11 cellular contexts compared by ENCODE assay signal in the genomic region with DNA sequence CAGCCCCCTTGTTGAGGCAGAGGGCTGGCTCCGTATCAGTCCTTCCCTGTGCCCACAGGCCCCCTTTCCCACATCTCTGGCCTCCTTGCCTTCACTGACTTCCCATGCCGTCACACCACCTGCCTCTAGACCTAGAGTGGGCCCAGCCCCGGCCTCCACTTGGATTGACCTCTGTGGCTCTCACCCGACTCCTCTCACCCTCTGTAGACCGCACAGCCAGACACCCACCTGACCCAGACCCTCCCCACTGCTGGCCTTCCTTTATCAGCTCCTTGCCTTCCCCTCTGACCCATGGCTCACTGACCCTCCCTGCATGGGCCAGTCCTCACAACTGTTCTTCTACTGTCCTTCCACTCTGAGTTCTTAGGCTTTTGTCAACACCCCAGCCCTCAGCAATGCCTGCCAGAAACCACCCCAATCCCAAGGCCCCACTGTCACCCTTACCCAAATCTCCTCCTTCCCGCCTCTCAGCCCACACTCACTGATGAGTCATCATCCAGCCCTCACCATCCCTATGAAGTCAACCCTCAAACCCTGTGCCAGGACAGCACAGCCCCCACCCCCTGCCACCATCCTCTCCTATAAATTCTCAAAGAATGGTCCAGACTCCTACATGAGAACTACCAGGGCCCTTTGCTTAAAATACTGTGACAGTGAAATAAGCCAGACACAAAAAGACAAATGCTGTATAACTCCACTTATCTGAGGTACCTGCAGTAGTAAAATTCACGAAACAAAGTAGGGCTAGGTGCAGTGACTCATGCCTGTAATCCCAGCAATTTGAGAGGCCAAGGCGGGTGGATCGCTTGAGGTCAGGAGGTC. TPM values are rescaled to one million over a fixed set of nuclear protein-coding genes. Genes with fewer than 3 reads are reported as not detected.
DNase-seq lines count a peak whose midpoint lies in the region; ATAC-seq and TF ChIP-seq lines count a peak whose summit lies in the region.
"Had no signal": no experiment of that assay in that cellular context is flagged by ENCODE, and none has a peak within 500 bp of the region (broad histone marks: within the 10 kb centered on the region; RNA-seq: fewer than 3 reads in every experiment).

No MANE protein-coding gene starts in this region.

- no peaks in the 10 kb centered on the region for H3K4me1 Mint-ChIP-seq in CD8-positive, alpha-beta memory T cell
- peaks cover 9% of the 10 kb centered on the region for H3K4me1 Mint-ChIP-seq in chondrocyte (ENCODE audit: low read depth)
- no peaks in the 10 kb centered on the region for H3K4me1 Mint-ChIP-seq in nephron

- ATAC-seq in GM18520 (IDR thresholded peaks at IDR 0.05; ENCODE audit: unreplicated experiment) = no peak

- no peaks in the 10 kb centered on the region for H3K36me3 ChIP-seq in CD8-positive, alpha-beta memory T cell (ENCODE audit: insufficient read depth, low read length)

- intact Hi-C loops in dorsolateral prefrontal cortex (cut with DNase I) = no loop called here

- peak overlapping the region; percentile 43 for H3K27ac ChIP-seq in CD8-positive, alpha-beta memory T cell (ENCODE audit: low read depth, low read length)
- no peak overlapping the region for H3K27ac ChIP-seq in dorsolateral prefrontal cortex

- no peaks in the 10 kb centered on the region for H3K9me3 Mint-ChIP-seq in CD8-positive, alpha-beta memory T cell
- H3K9me3 Mint-ChIP-seq in chondrocyte (ENCODE audit: low read depth) (no peaks in the 10 kb centered on the region), nephron (no peaks in the 10 kb centered on the region)

- POLR2A ChIA-PET in CD8-positive, alpha-beta memory T cell (lab: Charles Lee) = no interaction called here

- CTCF ChIA-PET in CD8-positive, alpha-beta memory T cell (lab: Charles Lee) = no interaction called here

- TF ChIP-seq CTCF in chondrocyte (IDR thresholded peaks at IDR 0.05) (no peak), nephron (IDR thresholded peaks at IDR 0.05; ENCODE audit: unreplicated experiment in 3 of 3) (no peak), dorsolateral prefrontal cortex (IDR thresholded peaks at IDR 0.05 in 54 of 56, conservative IDR thresholded peaks at IDR 0.05 in 2 of 56; ENCODE audit: low read depth in 1 of 56, partially characterized antibody in 56 of 56) (no peak)

- H3K36me3 Mint-ChIP-seq in CD8-positive, alpha-beta memory T cell = peaks cover 0 to 3% (median 0%) of the 10 kb centered on the region in 3 donors
- no peaks in the 10 kb centered on the region for H3K36me3 Mint-ChIP-seq in chondrocyte (ENCODE audit: low read depth)
- H3K36me3 Mint-ChIP-seq in nephron (ENCODE audit: low read depth) = no peaks in the 10 kb centered on the region

- H3K4me3 ChIP-seq in CD8-positive, alpha-beta memory T cell (ENCODE audit: low read length) = no peak overlapping the region
- no peak overlapping the region for H3K4me3 ChIP-seq in dorsolateral prefrontal cortex

- H3K27me3 ChIP-seq in CD8-positive, alpha-beta memory T cell (ENCODE audit: insufficient read depth, low read length, poor library complexity, severe bottlenecking) = no peaks in the 10 kb centered on the region
- H3K27me3 ChIP-seq in dorsolateral prefrontal cortex = no peaks in the 10 kb centered on the region

- no peaks in the 10 kb centered on the region for H3K9me3 ChIP-seq in CD8-positive, alpha-beta memory T cell (ENCODE audit: low read length)

- peak overlapping the region in 3 of 8 donors; percentile 15 to 76 (median 66) for H3K27ac Mint-ChIP-seq in CD8-positive, alpha-beta memory T cell
- H3K27ac Mint-ChIP-seq in chondrocyte (ENCODE audit: unreplicated experiment) (peak overlapping the region; percentile 29), nephron (peak overlapping the region in 2 of 3 experiments; percentile 5 to 9)

- DNase-seq in CD8-positive, alpha-beta memory T cell = no peak
- DNase-seq in M059J (ENCODE audit: low read depth) (peak; percentile 89), chondrocyte (ENCODE audit: low spot score) (no peak), dorsolateral prefrontal cortex (no peak), NCI-H187 treated with DMSO at 0.1 percent for 48 hours (lab: John Stamatoyannopoulos, UW) (no peak), NCI-H2081 treated with DMSO at 0.1 percent for 48 hours (lab: John Stamatoyannopoulos, UW) (no peak)
- DNase-seq: activated CD8-positive, alpha-beta memory T cell treated with anti-CD3 and anti-CD28 coated beads, Interleukin-2, amount 50 U/mL, for 4 hours; dermis blood vessel endothelial cell had no signal

- no peaks in the 10 kb centered on the region for H3K4me1 ChIP-seq in CD8-positive, alpha-beta memory T cell (ENCODE audit: insufficient read depth, low read length)

- H3K4me3 Mint-ChIP-seq in CD8-positive, alpha-beta memory T cell = no peak overlapping the region
- no peak overlapping the region for H3K4me3 Mint-ChIP-seq in chondrocyte (ENCODE audit: unreplicated experiment)
- H3K4me3 Mint-ChIP-seq in nephron = no peak overlapping the region

- H3K27me3 Mint-ChIP-seq in CD8-positive, alpha-beta memory T cell = peaks cover 0 to 1% of the 10 kb centered on the region in 2 donors
- H3K27me3 Mint-ChIP-seq in chondrocyte (ENCODE audit: low read depth) (no peaks in the 10 kb centered on the region), nephron (ENCODE audit: low read depth) (peaks cover 4% of the 10 kb centered on the region)

RNA-seq across cellular contexts. Expression of gene SCGB1A1, which starts 53.4 kb away (rescaled TPM):
- total RNA-seq in CD8-positive, alpha-beta memory T cell = not detected
- not detected for polyA plus RNA-seq in CD8-positive, alpha-beta memory T cell
- not detected in 2 replicates for total RNA-seq in M059J (2014; rRNA removed; shearing (Covaris generic))
- total RNA-seq in chondrocyte = not detected in 3 replicates
- 1 to 10 TPM in 15 of 120 experiments, not detected in 105; 1.1 to 3.2 (median 1.4) TPM for total RNA-seq in dorsolateral prefrontal cortex
- total RNA-seq: dermis blood vessel endothelial cell, lung microvascular endothelial cell had no signal
